1 cellular context compared by ENCODE assay signal in the genomic region with DNA sequence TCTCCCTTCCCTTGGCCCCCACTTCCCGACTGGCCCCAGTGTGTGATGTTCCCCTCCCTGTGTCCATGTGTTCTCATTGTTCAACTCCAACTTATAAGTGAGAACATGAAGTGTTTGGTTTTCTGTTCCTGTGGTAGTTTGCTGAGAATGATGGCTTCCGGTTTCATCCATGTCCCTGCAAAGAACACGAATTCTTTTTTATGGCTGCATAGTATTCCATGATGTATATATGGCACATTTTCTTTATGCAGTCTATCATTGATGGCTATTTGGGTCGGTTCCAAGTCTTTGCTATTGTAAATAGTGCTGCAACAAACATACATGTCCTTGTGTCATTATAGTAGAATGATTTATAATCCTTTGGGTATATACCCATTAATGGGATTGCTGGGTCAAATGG. TPM values are rescaled to one million over a fixed set of nuclear protein-coding genes. Genes with fewer than 3 reads are reported as not detected.
"Had no signal": no experiment of that assay in that cellular context is flagged by ENCODE, and none has a peak within 500 bp of the region (broad histone marks: within the 10 kb centered on the region; RNA-seq: fewer than 3 reads in every experiment).

No MANE protein-coding gene starts in this region.

RNA-seq across cellular contexts. Expression of a gene that starts 35.4 kb away (rescaled TPM):
- polyA plus RNA-seq: neural cell had no signal
